ENCODE assay signal across 22 cellular contexts in genomic region chr5:154410786-154411185, GRCh38. TPM values are rescaled to one million over a fixed set of nuclear protein-coding genes. Genes with fewer than 3 reads are reported as not detected.
DNase-seq lines count a peak whose midpoint lies in the region; ATAC-seq, FAIRE-seq and TF ChIP-seq lines count a peak whose summit lies in the region.
"Had no signal": no experiment of that assay in that cellular context is flagged by ENCODE, and none has a peak within 500 bp of the region (broad histone marks: within the 10 kb centered on the region; RNA-seq: fewer than 3 reads in every experiment).

No MANE protein-coding gene starts in this region.

- H2AK5ac ChIP-seq in H1 (ENCODE audit: low read depth, low read length) (no peak overlapping the region), neuronal stem cell (ENCODE audit: low read depth, low read length) (no peak overlapping the region)

- TF ChIP-seq EP300 in H1 (IDR thresholded peaks at IDR 0.05; ENCODE audit: borderline replicate concordance in 1 of 2, low read depth in 2 of 2, low read length in 2 of 2): no peak

- no peaks in the 10 kb centered on the region for H3K27me3 ChIP-seq in H1 (replicated peaks in 1 of 4; ENCODE audit: control insufficient read depth in 3 of 4, extremely low read depth in 1 of 4, insufficient read depth in 3 of 4, low read length in 3 of 4)
- H3K27me3 ChIP-seq in Caco-2 (replicated peaks; ENCODE audit: control insufficient read depth, insufficient read depth, low read length): no peaks in the 10 kb centered on the region
- no peaks in the 10 kb centered on the region for H3K27me3 ChIP-seq in neuronal stem cell (ENCODE audit: control insufficient read depth in 3 of 3, insufficient read depth in 3 of 3, low read depth in 1 of 3, low read length in 3 of 3)
- H3K27me3 ChIP-seq: BLaER1 had no signal

- H2BK120ac ChIP-seq in H1 (replicated peaks; ENCODE audit: low read depth, low read length) (no peak overlapping the region), neuronal stem cell (ENCODE audit: low read depth, low read length) (no peak overlapping the region)

- no peak overlapping the region for H3K4me2 ChIP-seq in H1 (ENCODE audit: insufficient read depth in 1 of 2, low read depth in 2 of 2, low read length in 2 of 2)
- H3K4me2 ChIP-seq in neuronal stem cell (ENCODE audit: insufficient read depth, low read length, poor library complexity, severe bottlenecking): no peak overlapping the region
- H3K4me2 ChIP-seq: BLaER1 had no signal

- H3K18ac ChIP-seq in H1 (ENCODE audit: extremely low read depth, low read length): no peak overlapping the region
- H3K18ac ChIP-seq in neuronal stem cell (ENCODE audit: low read length): no peak overlapping the region

- H3K36me3 ChIP-seq in H1 (ENCODE audit: control insufficient read depth in 2 of 4, insufficient read depth in 4 of 4, low read length in 3 of 4): no peaks in the 10 kb centered on the region
- no peaks in the 10 kb centered on the region for H3K36me3 ChIP-seq in Caco-2 (ENCODE audit: control insufficient read depth, insufficient read depth, low read length)
- H3K36me3 ChIP-seq in neuronal stem cell (replicated peaks in 1 of 2; ENCODE audit: control insufficient read depth in 2 of 2, insufficient read depth in 2 of 2, low read length in 2 of 2): peaks cover 0 to 62% of the 10 kb centered on the region in 2 donors

- H3K14ac ChIP-seq in H1 (ENCODE audit: insufficient read length) (no peak overlapping the region), neuronal stem cell (ENCODE audit: low read length) (no peak overlapping the region)

- peaks cover 56% of the 10 kb centered on the region for H3K36me3 Mint-ChIP-seq in stimulated activated effector memory CD8-positive, alpha-beta T cell treated with anti-CD3 and anti-CD28 coated beads, Interleukin-12 subunit alpha, Interleukin-12 subunit beta, amount 100 ng/mL, for 72 hours
- H3K36me3 Mint-ChIP-seq in Caco-2 (ENCODE audit: insufficient read depth, unreplicated experiment): peaks cover 10% of the 10 kb centered on the region

- CTCF ChIA-PET in H1 (lab: Charles Lee; ENCODE audit: partially characterized antibody): interaction anchor here (0.6 to 1.8 kb wide), 2 partner anchors 11 to 559 kb away, joined by 7 to 11 read pairs; no protein-coding TSS in a partner anchor
- CTCF ChIA-PET in Caco-2 (lab: Charles Lee): no interaction called here

- no peak overlapping the region for H3K4ac ChIP-seq in H1 (replicated peaks; ENCODE audit: insufficient read length, low read depth, low read length)
- H3K4ac ChIP-seq in neuronal stem cell (ENCODE audit: low read length): no peak overlapping the region

- no peak for ATAC-seq in stimulated activated effector memory CD8-positive, alpha-beta T cell treated with anti-CD3 and anti-CD28 coated beads, Interleukin-12 subunit alpha, Interleukin-12 subunit beta, amount 100 ng/mL, for 72 hours
- ATAC-seq: CD8-positive, alpha-beta T cell had no signal

- no peak for TF ChIP-seq POLR2A in H1 (IDR thresholded peaks at IDR 0.05; ENCODE audit: control extremely low read depth in 1 of 2, low read depth in 2 of 2, low read length in 2 of 2)

- H3K79me1 ChIP-seq in H1 (ENCODE audit: low read depth, low read length) (no peaks in the 10 kb centered on the region), neuronal stem cell (ENCODE audit: low read depth, low read length) (no peaks in the 10 kb centered on the region)

- H3K4me1 Mint-ChIP-seq in stimulated activated effector memory CD8-positive, alpha-beta T cell treated with anti-CD3 and anti-CD28 coated beads, Interleukin-12 subunit alpha, Interleukin-12 subunit beta, amount 100 ng/mL, for 72 hours: no peaks in the 10 kb centered on the region
- H3K4me1 Mint-ChIP-seq in Caco-2 (ENCODE audit: low read depth, unreplicated experiment): peaks cover 9% of the 10 kb centered on the region
- H3K4me1 Mint-ChIP-seq: CD4-positive, CD25-positive, alpha-beta regulatory T cell had no signal

- peak overlapping the region; percentile 43 for H3K27ac Mint-ChIP-seq in stimulated activated effector memory CD8-positive, alpha-beta T cell treated with anti-CD3 and anti-CD28 coated beads, Interleukin-12 subunit alpha, Interleukin-12 subunit beta, amount 100 ng/mL, for 72 hours
- H3K27ac Mint-ChIP-seq in Caco-2 (ENCODE audit: unreplicated experiment): no peak overlapping the region
- H3K27ac Mint-ChIP-seq: B cell had no signal

- TF ChIP-seq RAD21 in H1 (IDR thresholded peaks at IDR 0.05 in 1 of 2, conservative IDR thresholded peaks at IDR 0.05 in 1 of 2; ENCODE audit: low read depth in 2 of 2, low read length in 2 of 2): no peak

- no peak overlapping the region for H3K9ac ChIP-seq in H1 (replicated peaks in 1 of 4; ENCODE audit: extremely low read depth in 1 of 4, low read depth in 3 of 4, low read length in 3 of 4)
- H3K9ac ChIP-seq in neuronal stem cell (ENCODE audit: low read depth, low read length, poor library complexity): no peak overlapping the region
- H3K9ac ChIP-seq: BLaER1 had no signal

- H3K4me1 ChIP-seq in H1 (replicated peaks in 1 of 4; ENCODE audit: control insufficient read depth in 3 of 4, insufficient read depth in 4 of 4, low read length in 3 of 4): no peaks in the 10 kb centered on the region; a peak in 1 of 7 replicates
- no peaks in the 10 kb centered on the region; the same call in 1 of the 2 replicates for H3K4me1 ChIP-seq in Caco-2
- no peaks in the 10 kb centered on the region for H3K4me1 ChIP-seq in neuronal stem cell (ENCODE audit: control insufficient read depth in 2 of 2, insufficient read depth in 1 of 2, low read depth in 1 of 2, low read length in 2 of 2)

- no peak overlapping the region for H3K27ac ChIP-seq in H1 (ENCODE audit: low read depth, low read length)
- no peak overlapping the region for H3K27ac ChIP-seq in neuronal stem cell (replicated peaks; ENCODE audit: low read length)
- H3K27ac ChIP-seq: 22Rv1, BLaER1, C4-2B had no signal

- H2BK20ac ChIP-seq in H1 (ENCODE audit: low read length): no peak overlapping the region

- FAIRE-seq in H1 (lab: Jason Lieb, UNC): no peak
- FAIRE-seq: A204.1, GM12891, GM18507 had no signal

- H2BK15ac ChIP-seq in H1 (ENCODE audit: low read length): no peak overlapping the region
- H2BK15ac ChIP-seq in neuronal stem cell (ENCODE audit: low read length): no peak overlapping the region

- no peaks in the 10 kb centered on the region for H3K23me2 ChIP-seq in H1 (ENCODE audit: low read depth, low read length)

- no peak overlapping the region for H3K4me3 Mint-ChIP-seq in stimulated activated effector memory CD8-positive, alpha-beta T cell treated with anti-CD3 and anti-CD28 coated beads, Interleukin-12 subunit alpha, Interleukin-12 subunit beta, amount 100 ng/mL, for 72 hours
- no peak overlapping the region for H3K4me3 Mint-ChIP-seq in Caco-2 (ENCODE audit: unreplicated experiment)
- H3K4me3 Mint-ChIP-seq: B cell; CD4-positive, CD25-positive, alpha-beta regulatory T cell; CD8-positive, alpha-beta T cell had no signal

- H4K5ac ChIP-seq in H1 (ENCODE audit: insufficient read length, low read depth, low read length): no peak overlapping the region

- H4K20me1 ChIP-seq in H1 (replicated peaks in 1 of 2; ENCODE audit: control insufficient read depth in 1 of 2, insufficient read depth in 2 of 2, low read length in 2 of 2): no peaks in the 10 kb centered on the region
- H4K20me1 ChIP-seq: BLaER1 had no signal

- H3K9me3 Mint-ChIP-seq in stimulated activated effector memory CD8-positive, alpha-beta T cell treated with anti-CD3 and anti-CD28 coated beads, Interleukin-12 subunit alpha, Interleukin-12 subunit beta, amount 100 ng/mL, for 72 hours: no peaks in the 10 kb centered on the region
- no peaks in the 10 kb centered on the region for H3K9me3 Mint-ChIP-seq in Caco-2 (ENCODE audit: unreplicated experiment)
- H3K9me3 Mint-ChIP-seq: CD4-positive, CD25-positive, alpha-beta regulatory T cell; CD8-positive, alpha-beta T cell had no signal

- TF ChIP-seq CTCF in H1 (IDR thresholded peaks at IDR 0.05; ENCODE audit: control extremely low read depth in 1 of 3, insufficient read depth in 1 of 3, low read depth in 1 of 3, low read length in 3 of 3) (no peak), Caco-2 (IDR thresholded peaks at IDR 0.05; ENCODE audit: insufficient read depth in 1 of 2, low read depth in 1 of 2, low read length in 1 of 2, severe bottlenecking in 1 of 2, unreplicated experiment in 1 of 2) (no peak)

- POLR2A ChIA-PET in H1 (lab: Charles Lee; ENCODE audit: partially characterized antibody) (no interaction called here), Caco-2 (lab: Charles Lee) (no interaction called here)

- no peaks in the 10 kb centered on the region for H3K27me3 Mint-ChIP-seq in Caco-2 (ENCODE audit: insufficient read depth, unreplicated experiment)
- H3K27me3 Mint-ChIP-seq: B cell; CD4-positive, CD25-positive, alpha-beta regulatory T cell had no signal

- H2BK12ac ChIP-seq in H1 (ENCODE audit: low read depth, low read length): no peak overlapping the region
- H2BK12ac ChIP-seq in neuronal stem cell (ENCODE audit: low read length): no peak overlapping the region

- no peak overlapping the region for H4K91ac ChIP-seq in H1 (replicated peaks; ENCODE audit: insufficient read length, low read length)
- H4K91ac ChIP-seq in neuronal stem cell (ENCODE audit: low read depth, low read length, poor library complexity): no peak overlapping the region

- DNase-seq in activated CD8-positive, alpha-beta memory T cell treated with anti-CD3 and anti-CD28 coated beads, Interleukin-2, amount 50 U/mL, for 48 hours: peak; percentile 37
- DNase-seq in activated CD8-positive, alpha-beta memory T cell treated with anti-CD3 and anti-CD28 coated beads, Interleukin-2, amount 50 U/mL, for 4 hours: no peak
- DNase-seq in H1 (ENCODE audit: low read depth in 1 of 2, low spot score in 2 of 2) (no peak), Caco-2 (no peak), neuronal stem cell (ENCODE audit: low spot score) (no peak)
- no peak for DNase-seq in stimulated activated effector memory CD8-positive, alpha-beta T cell treated with anti-CD3 and anti-CD28 coated beads, Interleukin-12 subunit alpha, Interleukin-12 subunit beta, amount 100 ng/mL, for 72 hours (ENCODE audit: low spot score in 2 of 2)
- no peak for DNase-seq in stimulated activated CD4-positive, alpha-beta T cell treated with anti-CD3 and anti-CD28 coated beads, Interleukin-15, amount 100 ng/mL, for 24 hours
- DNase-seq: CD4-positive, CD25-positive, alpha-beta regulatory T cell; CD8-positive, alpha-beta T cell; DMS53; DMS79 treated with DMSO at 0.1 percent for 48 hours; GF-D8; GOT3; H7; HCEC 1CT had no signal

- H3K4me3 ChIP-seq in H1 (ENCODE audit: extremely low read depth in 1 of 4, insufficient read depth in 2 of 4, low read depth in 3 of 4, low read length in 4 of 4): no peak overlapping the region
- no peak overlapping the region for H3K4me3 ChIP-seq in Caco-2 (ENCODE audit: low read depth, low read length)
- no peak overlapping the region for H3K4me3 ChIP-seq in neuronal stem cell (ENCODE audit: low read length in 2 of 2)
- H3K4me3 ChIP-seq: BLaER1 had no signal

- H3K23ac ChIP-seq in H1 (ENCODE audit: insufficient read length) (no peak overlapping the region), neuronal stem cell (ENCODE audit: low read depth, low read length, poor library complexity) (no peak overlapping the region)

- no peak overlapping the region for H3K56ac ChIP-seq in H1 (replicated peaks; ENCODE audit: insufficient read length, low read depth, low read length)

- no peaks in the 10 kb centered on the region for H3K9me3 ChIP-seq in H1 (ENCODE audit: insufficient read depth in 2 of 2, low read depth in 1 of 2, low read length in 1 of 2)
- no peaks in the 10 kb centered on the region for H3K9me3 ChIP-seq in Caco-2
- no peaks in the 10 kb centered on the region for H3K9me3 ChIP-seq in neuronal stem cell (replicated peaks in 1 of 2; ENCODE audit: control insufficient read depth in 2 of 2, insufficient read depth in 1 of 2, low read depth in 1 of 2, low read length in 2 of 2)
- H3K9me3 ChIP-seq: BLaER1 had no signal

- intact Hi-C loops in Caco-2 (cut with micrococcal nuclease; ENCODE audit: unreplicated experiment): no loop called here

- H3K79me2 ChIP-seq in H1 (ENCODE audit: control insufficient read depth in 1 of 2, insufficient read depth in 2 of 2, low read length in 2 of 2): no peaks in the 10 kb centered on the region

- no peak overlapping the region for H2AFZ ChIP-seq in H1 (ENCODE audit: low read length)
- no peak overlapping the region for H2AFZ ChIP-seq in neuronal stem cell (ENCODE audit: low read length)

- BruUV-seq in Caco-2 (replicated peaks; lab: Mats Ljungman, UMichigan): no TSS peak

- H2BK5ac ChIP-seq in H1 (ENCODE audit: low read depth, low read length) (0 out of 2 replicates have a peak overlapping the region, but pooled peaks have one; percentile 24), neuronal stem cell (ENCODE audit: low read length) (no peak overlapping the region)

- no peak overlapping the region for H4K8ac ChIP-seq in H1 (ENCODE audit: extremely low read depth, insufficient read depth, low read length)
- no peak overlapping the region for H4K8ac ChIP-seq in neuronal stem cell (ENCODE audit: low read depth, low read length)

- WGBS in H1 (ENCODE audit: extremely low coverage in 1 of 2, insufficient coverage in 1 of 2, insufficient read length in 1 of 2, insufficient replicate concordance in 2 of 2, low coverage in 1 of 2, low lambda C conversion rate in 2 of 2, missing lambda C conversion rate in 1 of 2), 2 experiments: 80% methylated on average over 6 of the region's 6 CpGs; no CpG with 5 or more reads in 1 of the 2 experiments
- WGBS in neuronal stem cell (ENCODE audit: extremely low coverage in 2 of 2, insufficient read length in 2 of 2, insufficient replicate concordance in 1 of 2), 2 donors: no CpG with 5 or more reads among the region's 6 CpGs

RNA-seq across cellular contexts. Expression of gene SAP30L, which starts 35.0 kb away (rescaled TPM):
- 26.3 and 31.5 TPM in 2 replicates for total RNA-seq in H1 (2021; fragmentation: NEBNext Ultra II Directional; extraction: Animal tissue kit (Norgen Biotek cat#: 25700))
- 8.3 and 12.2 TPM in 2 replicates for polyA plus RNA-seq in H1 (2011; rRNA removed)
- 13.4 TPM for polyA plus RNA-seq in H1 (2011; cell fraction: cytosol; rRNA removed)
- polyA plus RNA-seq in H1 (2011; cell fraction: nucleus; rRNA removed): 13.6 TPM
- polyA plus RNA-seq in H1 (2012, experiment 1 of 2): 18.6 to 28.7 TPM (median 21.7 TPM) in 4 replicates
- 2.0 TPM for polyA plus RNA-seq in H1 (2012, experiment 2 of 2)
- polyA plus RNA-seq in H1 (2013, experiment 1 of 2): 40.2 TPM
- 48.2 TPM for polyA plus RNA-seq in H1 (2013, experiment 2 of 2)
- 12.1 and 15.0 TPM in 2 replicates for polyA minus RNA-seq in H1 (2011; rRNA and poly(A)+ RNA removed)
- 16.7 TPM for polyA minus RNA-seq in H1 (2011; cell fraction: cytosol; rRNA and poly(A)+ RNA removed)
- 10.0 TPM for polyA minus RNA-seq in H1 (2011; cell fraction: nucleus; rRNA and poly(A)+ RNA removed)
- total RNA-seq in Caco-2 (2022): 30.5 and 32.5 TPM in 2 replicates
- 57.9 TPM for polyA plus RNA-seq in neuronal stem cell (2013, experiment 1 of 2)
- 60.6 TPM for polyA plus RNA-seq in neuronal stem cell (2013, experiment 2 of 2)
